Comparison of ENCODE assay signal across 9 cellular contexts in the genomic region with DNA sequence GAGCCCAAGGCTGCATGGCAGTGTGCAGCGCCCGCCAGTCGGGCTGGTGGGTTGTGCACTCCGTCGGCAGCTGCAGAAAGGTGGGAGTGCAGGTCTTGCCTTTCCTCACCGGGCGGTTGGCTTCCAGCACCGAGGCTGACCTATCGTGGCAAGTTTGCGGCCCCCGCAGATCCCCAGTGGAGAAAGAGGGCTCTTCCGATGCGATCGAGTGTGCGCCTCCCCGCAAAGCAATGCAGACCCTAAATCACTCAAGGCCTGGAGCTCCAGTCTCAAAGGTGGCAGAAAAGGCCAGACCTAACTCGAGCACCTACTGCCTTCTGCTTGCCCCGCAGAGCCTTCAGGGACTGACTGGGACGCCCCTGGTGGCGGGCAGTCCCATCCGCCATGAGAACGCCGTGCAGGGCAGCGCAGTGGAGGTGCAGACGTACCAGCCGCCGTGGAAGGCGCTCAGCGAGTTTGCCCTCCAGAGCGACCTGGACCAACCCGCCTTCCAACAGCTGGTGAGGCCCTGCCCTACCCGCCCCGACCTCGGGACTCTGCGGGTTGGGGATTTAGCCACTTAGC. TPM values are rescaled to one million over a fixed set of nuclear protein-coding genes. Genes with fewer than 3 reads are reported as not detected.
DNase-seq lines count a peak whose midpoint lies in the region; ATAC-seq, FAIRE-seq and TF ChIP-seq lines count a peak whose summit lies in the region.
"Had no signal": no experiment of that assay in that cellular context is flagged by ENCODE, and none has a peak within 500 bp of the region (broad histone marks: within the 10 kb centered on the region; RNA-seq: fewer than 3 reads in every experiment).

No MANE protein-coding gene starts in this region.

- in situ Hi-C loops in G401 (cut with HindIII; ENCODE audit: low sequenced_read_pairs) = no loop called here

- H3K4me1 Mint-ChIP-seq in naive B cell = peaks cover 55 to 66% (median 66%) of the 10 kb centered on the region in 3 donors

- H3K4me3 ChIP-seq in cardiac fibroblast (replicated peaks in 1 of 2; ENCODE audit: low read depth in 2 of 2, low read length in 2 of 2) = no peak overlapping the region

- peak overlapping the region in 2 of 6 donors; percentile 59 to 69 for H3K27ac Mint-ChIP-seq in naive B cell

- peak; percentile 15 for DNase-seq in G401 (ENCODE audit: low spot score)
- DNase-seq in NCI-H526 (lab: John Stamatoyannopoulos, UW) = peak; percentile 35 to 88
- DNase-seq in cardiac fibroblast (ENCODE audit: low read depth in 2 of 2) = no peak
- DNase-seq in naive B cell = no peak
- no peak for DNase-seq in mesenteric fat pad (ENCODE audit: low spot score)
- DNase-seq in HTR-8/SVneo (ENCODE audit: insufficient read length, low spot score) = no peak
- DNase-seq: IMR-90 had no signal

- peak; percentile 21 for TF ChIP-seq CTCF in cardiac fibroblast (IDR thresholded peaks at IDR 0.05; ENCODE audit: low read depth, low read length)

- peaks cover 0 to 11% of the 10 kb centered on the region in 2 donors for H3K36me3 Mint-ChIP-seq in naive B cell

- peaks cover 0 to 18% (median 4%) of the 10 kb centered on the region in 7 donors for H3K9me3 Mint-ChIP-seq in naive B cell

- ATAC-seq in naive B cell (ENCODE audit: low read depth in 2 of 2) (peak; percentile 63 to 68), HG03196 (IDR thresholded peaks at IDR 0.05; ENCODE audit: unreplicated experiment) (no peak), GM21619 (IDR thresholded peaks at IDR 0.05; ENCODE audit: unreplicated experiment) (no peak)

- H3K4me3 Mint-ChIP-seq in naive B cell = peak overlapping the region; percentile 74 to 95 (median 91)

- FAIRE-seq in HTR-8/SVneo (lab: Jason Lieb, UNC) = no peak

- H3K27me3 Mint-ChIP-seq in naive B cell = peaks cover 76 to 82% (median 77%) of the 10 kb centered on the region in 3 donors

RNA-seq across cellular contexts. Expression of gene ISL2, which starts 4.3 kb away (rescaled TPM):
- 0.44 TPM in 1 of 2 replicates, not detected in the other for total RNA-seq in G401 (2014; rRNA removed; shearing (Covaris generic))
- polyA plus RNA-seq in naive B cell (ENCODE audit: low read depth in 6 of 6) = not detected
- total RNA-seq in mesenteric fat pad = 0.67 TPM

RNA-seq across cellular contexts. Expression of gene ETFA, which starts 29.6 kb away (rescaled TPM):
- 234 and 273 TPM in 2 replicates for total RNA-seq in G401 (2014; rRNA removed; shearing (Covaris generic))
- 100 to 1,000 TPM in 4 of 6 donors, 10 to 100 TPM in 2; 88.5 to 115 (median 105) TPM for polyA plus RNA-seq in naive B cell (ENCODE audit: low read depth in 6 of 6)
- total RNA-seq in mesenteric fat pad = 192 TPM

Comparison
In these comparisons a context has a peak if more than half of its experiments do, and no peak if none do; other contexts are left out.
1. DNase-seq: peak in G401 (single experiment) and NCI-H526 (2 of 2); none in cardiac fibroblast (0 of 2), naive B cell (single experiment), mesenteric fat pad (single experiment) and HTR-8/SVneo (single experiment).
2. ATAC-seq: peak in naive B cell (2 of 2); none in HG03196 (single experiment) and GM21619 (single experiment).